ENCODE assay signal across 8 cellular contexts in the genomic region with DNA sequence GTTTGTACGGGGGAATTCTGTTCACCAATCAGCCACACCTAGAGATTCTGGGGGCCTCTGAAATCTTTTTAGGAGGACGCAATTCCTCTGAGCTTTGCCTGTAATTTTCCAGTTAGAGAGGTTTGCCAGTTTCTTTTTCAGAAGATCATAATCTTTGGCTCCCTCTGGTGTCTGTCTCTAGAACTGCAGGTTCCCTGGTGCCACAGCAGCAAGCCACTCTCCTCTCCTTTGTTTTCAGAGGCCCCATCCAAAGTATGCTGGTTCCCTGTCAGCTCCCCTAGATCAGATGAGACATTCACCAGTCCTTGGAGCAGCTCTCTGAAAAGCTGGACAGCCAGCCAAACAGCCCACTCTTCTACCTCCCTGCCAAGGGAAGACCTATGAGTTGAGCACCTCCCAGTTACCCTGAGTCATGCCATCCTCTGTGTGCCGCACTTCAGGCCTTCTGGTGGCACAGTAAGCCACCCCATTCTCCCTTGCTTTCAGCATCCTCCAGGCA. TPM values are rescaled to one million over a fixed set of nuclear protein-coding genes. Genes with fewer than 3 reads are reported as not detected.
DNase-seq lines count a peak whose midpoint lies in the region; ATAC-seq, FAIRE-seq and TF ChIP-seq lines count a peak whose summit lies in the region.

No MANE protein-coding gene starts in this region.

- intact Hi-C loops in body of pancreas (cut with DNase I) (loop anchor here (5.0 kb wide), 1 partner anchor 80 kb away; no protein-coding TSS in a partner anchor), gastrocnemius medialis (cut with DNase I; ENCODE audit: low total_unique reads) (loop anchor here (1.0 to 5.0 kb wide), 2 partner anchors 70 to 85 kb away; a partner anchor contains a TSS)

- FAIRE-seq in GM12891 (lab: Jason Lieb, UNC), result peak; percentile 68

- H3K4me3 ChIP-seq in body of pancreas (no peak overlapping the region), gastrocnemius medialis (no peak overlapping the region)

- no peaks in the 10 kb centered on the region for H3K9me3 ChIP-seq in body of pancreas
- no peaks in the 10 kb centered on the region for H3K9me3 ChIP-seq in gastrocnemius medialis

- in situ Hi-C loops in gastrocnemius medialis (cut with MboI; ENCODE audit: low sequenced_read_pairs in 4 of 4), result loop anchor here (5.0 kb wide), 2 partner anchors 80 to 85 kb away; a partner anchor contains a TSS

- no peaks in the 10 kb centered on the region for H3K27me3 ChIP-seq in body of pancreas
- H3K27me3 ChIP-seq in gastrocnemius medialis, result no peaks in the 10 kb centered on the region

- peak; percentile 79 to 98 (median 92) for TF ChIP-seq CTCF in body of pancreas (IDR thresholded peaks at IDR 0.05)
- TF ChIP-seq CTCF in gastrocnemius medialis (IDR thresholded peaks at IDR 0.05 in 4 of 5, conservative IDR thresholded peaks at IDR 0.05 in 1 of 5), result peak; percentile 89 to 96 (median 94)

- H3K36me3 ChIP-seq in body of pancreas (replicated peaks in 1 of 2; ENCODE audit: insufficient read depth in 1 of 2, low read depth in 2 of 2) (no peaks in the 10 kb centered on the region), gastrocnemius medialis (no peaks in the 10 kb centered on the region)

- TF ChIP-seq POLR2A in GM12891 (IDR thresholded peaks at IDR 0.05; ENCODE audit: low read depth, low read length) (no peak), body of pancreas (IDR thresholded peaks at IDR 0.05) (no peak), gastrocnemius medialis (IDR thresholded peaks at IDR 0.05) (no peak)

- H3K27ac ChIP-seq in body of pancreas (peak overlapping the region in 2 of 4 donors; percentile 2 to 9), gastrocnemius medialis (peak overlapping the region; percentile 1 to 68 (median 50))

- DNase-seq in GM12891 (ENCODE audit: insufficient read length, low spot score), result peak; percentile 68
- peak; percentile 25 for DNase-seq in NCI-H2029 treated with DMSO at 0.1 percent for 48 hours (lab: John Stamatoyannopoulos, UW)
- DNase-seq in UCSD-AML1 (lab: John Stamatoyannopoulos, UW; ENCODE audit: unreplicated experiment), result peak; percentile 18
- peak; percentile 79 to 83 (median 82) for DNase-seq in body of pancreas
- DNase-seq in hypothalamus (lab: John Stamatoyannopoulos, UW), result peak in 37 of 51 donors; percentile 27 to 94 (median 58)
- DNase-seq in gastrocnemius medialis, result peak; percentile 53 to 60

- 31 to 35% methylated on average over 3 of the region's 3 CpGs for WGBS in body of pancreas, 2 donors

- H3K4me1 ChIP-seq in body of pancreas (peaks cover 5% of the 10 kb centered on the region), gastrocnemius medialis (peaks cover 0 to 3% of the 10 kb centered on the region in 2 donors)

- ATAC-seq in body of pancreas (peak; percentile 75), gastrocnemius medialis (peak; percentile 88 to 93), HG02623 (IDR thresholded peaks at IDR 0.05; ENCODE audit: unreplicated experiment) (no peak), HG03521 (IDR thresholded peaks at IDR 0.05; ENCODE audit: unreplicated experiment) (no peak)

TF ChIP-seq in GM12891, 5 proteins besides CTCF, POLR2A, EP300 and RAD21:
- TF ChIP-seq TAF1 (IDR thresholded peaks at IDR 0.05; ENCODE audit: low read depth, low read length) (no peak), SPI1 (IDR thresholded peaks at IDR 0.05; ENCODE audit: low read depth, low read length) (no peak), POLR2AphosphoS5 (IDR thresholded peaks at IDR 0.05; ENCODE audit: low read depth, low read length) (no peak), PAX5 (IDR thresholded peaks at IDR 0.05; ENCODE audit: insufficient read depth, low read length, severe bottlenecking) (no peak), POU2F2 (IDR thresholded peaks at IDR 0.05; ENCODE audit: low read depth, low read length) (no peak)

RNA-seq across cellular contexts. Expression of a gene that starts 36.1 kb away (rescaled TPM):
- not detected for polyA plus RNA-seq in GM12891 (2012; ENCODE audit: low read depth, missing spikeins)
- total RNA-seq in body of pancreas (1 to 10 TPM in 1 of 2 donors, under 1 TPM in 1; 0.52 to 5.9 TPM), gastrocnemius medialis (under 1 TPM; 0.51 to 0.98 (median 0.57) TPM)

Comparison
In these comparisons a context has a peak if more than half of its experiments do, and no peak if none do; other contexts are left out.
1. DNase-seq: peak in every context shown above with its lines; median percentile 82 in body of pancreas; 68 in GM12891; 58 in hypothalamus; 56 in gastrocnemius medialis; 25 in NCI-H2029 treated with DMSO at 0.1 percent for 48 hours; 18 in UCSD-AML1.
2. ATAC-seq: peak in body of pancreas (single experiment) and gastrocnemius medialis (2 of 2); none in HG02623 (single experiment) and HG03521 (single experiment).